1 cellular context compared by ENCODE assay signal in genomic region chr1:183936009-183936408, GRCh38.
TF ChIP-seq lines count a peak whose summit lies in the region.

No MANE protein-coding gene starts in this region.

TF ChIP-seq in K562, 482 proteins besides CTCF, POLR2A, EP300 and RAD21 (continued from another document):
- 0 out of 2 replicates have a peak, but pooled peaks have one; percentile 32 for TF ChIP-seq ZBTB33 (CRISPR knock-in tag; IDR thresholded peaks at IDR 0.05)
- TF ChIP-seq, protein P1, sequence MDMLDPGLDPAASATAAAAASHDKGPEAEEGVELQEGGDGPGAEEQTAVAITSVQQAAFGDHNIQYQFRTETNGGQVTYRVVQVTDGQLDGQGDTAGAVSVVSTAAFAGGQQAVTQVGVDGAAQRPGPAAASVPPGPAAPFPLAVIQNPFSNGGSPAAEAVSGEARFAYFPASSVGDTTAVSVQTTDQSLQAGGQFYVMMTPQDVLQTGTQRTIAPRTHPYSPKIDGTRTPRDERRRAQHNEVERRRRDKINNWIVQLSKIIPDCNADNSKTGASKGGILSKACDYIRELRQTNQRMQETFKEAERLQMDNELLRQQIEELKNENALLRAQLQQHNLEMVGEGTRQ (CRISPR knock-in tag; IDR thresholded peaks at IDR 0.05) = 0 out of 2 replicates have a peak, but pooled peaks have one; percentile 25
- TF ChIP-seq FOXM1 (IDR thresholded peaks at IDR 0.05; ENCODE audit: low read depth) = no peak
- TF ChIP-seq FOXM1 (CRISPR knock-in tag; IDR thresholded peaks at IDR 0.05; ENCODE audit: low read depth) = no peak
- TF ChIP-seq NR2C1 (IDR thresholded peaks at IDR 0.05) = peak; percentile 96
- TF ChIP-seq NR2C1 (tag; IDR thresholded peaks at IDR 0.05) = peak; percentile 97
- no peak for TF ChIP-seq ZNF507 (tag; conservative IDR thresholded peaks at IDR 0.05)
TF ChIP-seq in K562: peak in this region for 4.
